Comparison of ENCODE assay signal across 1 cellular context in the genomic region with DNA sequence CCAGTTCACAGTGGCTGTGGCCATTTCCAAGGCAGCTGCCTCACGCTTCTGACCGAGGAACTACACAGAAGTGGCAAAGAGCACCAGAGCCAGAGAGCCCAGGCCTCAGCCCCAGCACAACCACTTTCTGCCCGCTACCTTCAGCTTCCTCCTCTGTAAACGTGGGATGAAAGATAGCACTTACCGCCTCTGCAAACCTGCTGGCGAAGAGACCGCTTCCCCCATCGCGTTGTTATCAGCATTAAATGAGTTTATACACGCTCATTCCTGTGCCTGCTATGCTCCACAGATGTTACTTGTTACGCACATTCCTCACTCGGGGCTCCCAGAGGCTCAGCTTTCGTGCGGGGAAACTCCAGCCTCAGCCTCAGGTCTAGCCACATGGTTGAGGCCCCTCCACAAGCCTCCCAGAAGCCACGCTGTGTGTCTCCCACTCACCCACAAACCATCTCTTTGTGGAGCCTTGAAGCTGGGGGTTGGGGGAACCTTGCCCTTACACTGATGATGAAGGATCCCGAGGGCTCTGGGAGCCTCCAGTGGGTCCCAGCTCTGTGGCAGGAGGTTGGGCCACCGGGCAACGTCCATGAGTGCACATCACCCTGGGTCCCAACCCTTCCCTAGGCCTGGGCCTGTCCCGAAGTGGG.
TF ChIP-seq lines count a peak whose summit lies in the region.

No MANE protein-coding gene starts in this region.

TF ChIP-seq in H1, 55 proteins besides CTCF, POLR2A, EP300 and RAD21:
- TF ChIP-seq SIRT6 (IDR thresholded peaks at IDR 0.05; ENCODE audit: low read length) = no peak
- TF ChIP-seq TAF1 (IDR thresholded peaks at IDR 0.05; ENCODE audit: low read depth, low read length) = no peak
- TF ChIP-seq HDAC6 (IDR thresholded peaks at IDR 0.05; ENCODE audit: low read depth, low read length) = no peak
- TF ChIP-seq TAF7 (optimal IDR thresholded peaks at IDR 0.05; ENCODE audit: borderline replicate concordance, low read depth, low read length) = no peak
- no peak for TF ChIP-seq JUN (IDR thresholded peaks at IDR 0.05; ENCODE audit: low read depth, low read length)
- no peak for TF ChIP-seq EGR1 (IDR thresholded peaks at IDR 0.05; ENCODE audit: borderline replicate concordance, low read depth, low read length)
- TF ChIP-seq KDM4A (IDR thresholded peaks at IDR 0.05; ENCODE audit: low read depth, low read length, severe bottlenecking) = no peak
- no peak for TF ChIP-seq USF2 (IDR thresholded peaks at IDR 0.05; ENCODE audit: low read length)
- no peak for TF ChIP-seq GTF2F1 (IDR thresholded peaks at IDR 0.05; ENCODE audit: borderline replicate concordance, low read depth, low read length)
- no peak for TF ChIP-seq NANOG (IDR thresholded peaks at IDR 0.05; ENCODE audit: insufficient read depth, low read depth, low read length, poor library complexity, severe bottlenecking)
- no peak for TF ChIP-seq RNF2 (IDR thresholded peaks at IDR 0.05; ENCODE audit: borderline replicate concordance, low read depth, low read length, missing control alignments, poor library complexity, severe bottlenecking)
- TF ChIP-seq BCL11A (IDR thresholded peaks at IDR 0.05; ENCODE audit: low read depth in 2 of 2, low read length in 2 of 2) = no peak
- TF ChIP-seq SRF (IDR thresholded peaks at IDR 0.05; ENCODE audit: low read depth, low read length) = no peak
- no peak for TF ChIP-seq CTBP2 (IDR thresholded peaks at IDR 0.05; ENCODE audit: borderline replicate concordance, insufficient read depth, insufficient read length, low read length)
- no peak for TF ChIP-seq NRF1 (IDR thresholded peaks at IDR 0.05; ENCODE audit: low read depth, low read length)
- TF ChIP-seq, protein P1, sequence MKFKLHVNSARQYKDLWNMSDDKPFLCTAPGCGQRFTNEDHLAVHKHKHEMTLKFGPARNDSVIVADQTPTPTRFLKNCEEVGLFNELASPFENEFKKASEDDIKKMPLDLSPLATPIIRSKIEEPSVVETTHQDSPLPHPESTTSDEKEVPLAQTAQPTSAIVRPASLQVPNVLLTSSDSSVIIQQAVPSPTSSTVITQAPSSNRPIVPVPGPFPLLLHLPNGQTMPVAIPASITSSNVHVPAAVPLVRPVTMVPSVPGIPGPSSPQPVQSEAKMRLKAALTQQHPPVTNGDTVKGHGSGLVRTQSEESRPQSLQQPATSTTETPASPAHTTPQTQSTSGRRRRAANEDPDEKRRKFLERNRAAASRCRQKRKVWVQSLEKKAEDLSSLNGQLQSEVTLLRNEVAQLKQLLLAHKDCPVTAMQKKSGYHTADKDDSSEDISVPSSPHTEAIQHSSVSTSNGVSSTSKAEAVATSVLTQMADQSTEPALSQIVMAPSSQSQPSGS (IDR thresholded peaks at IDR 0.05; ENCODE audit: low read length) = no peak
- TF ChIP-seq CBX8 (IDR thresholded peaks at IDR 0.05; ENCODE audit: borderline replicate concordance, low read depth, low read length) = no peak
- no peak for TF ChIP-seq CHD7 (IDR thresholded peaks at IDR 0.05; ENCODE audit: insufficient replicate concordance, low read length)
- TF ChIP-seq YY1 (IDR thresholded peaks at IDR 0.05; ENCODE audit: low read depth, low read length) = no peak
- TF ChIP-seq SP4 (IDR thresholded peaks at IDR 0.05; ENCODE audit: low read length) = no peak
